10 cellular contexts compared by ENCODE assay signal in genomic region chr2:74836675-74837401, GRCh38. TPM values are rescaled to one million over a fixed set of nuclear protein-coding genes. Genes with fewer than 3 reads are reported as not detected.
DNase-seq lines count a peak whose midpoint lies in the region; ATAC-seq, FAIRE-seq and TF ChIP-seq lines count a peak whose summit lies in the region.
"Had no signal": no experiment of that assay in that cellular context is flagged by ENCODE, and none has a peak within 500 bp of the region (broad histone marks: within the 10 kb centered on the region; RNA-seq: fewer than 3 reads in every experiment).

No MANE protein-coding gene starts in this region.

- H3K27me3 Mint-ChIP-seq in CD14-positive monocyte (ENCODE audit: low read depth in 3 of 3) (no peaks in the 10 kb centered on the region), astrocyte (ENCODE audit: low read depth, unreplicated experiment) (no peaks in the 10 kb centered on the region)
- H3K27me3 Mint-ChIP-seq in naive thymus-derived CD8-positive, alpha-beta T cell: no peaks in the 10 kb centered on the region

- H3K4me2 ChIP-seq in astrocyte (ENCODE audit: low read length): peak overlapping the region; percentile 98

- FAIRE-seq in astrocyte (lab: Jason Lieb, UNC): no peak
- FAIRE-seq: HTR-8/SVneo, pancreas had no signal

- H3K27ac Mint-ChIP-seq in CD14-positive monocyte (peak overlapping the region; percentile 95 to 98 (median 97)), astrocyte (ENCODE audit: unreplicated experiment) (no peak overlapping the region)
- peak overlapping the region in 9 of 10 donors; percentile 2 to 92 (median 76) for H3K27ac Mint-ChIP-seq in naive thymus-derived CD8-positive, alpha-beta T cell

- H3K36me3 ChIP-seq in astrocyte (ENCODE audit: insufficient read depth, low read length) (no peaks in the 10 kb centered on the region), adrenal gland (replicated peaks in 1 of 2) (no peaks in the 10 kb centered on the region)
- H3K36me3 ChIP-seq: pancreas had no signal

- H3K36me3 Mint-ChIP-seq in CD14-positive monocyte (peaks cover 26 to 27% of the 10 kb centered on the region in 2 donors), astrocyte (ENCODE audit: low read depth, unreplicated experiment) (peaks cover 4% of the 10 kb centered on the region)
- H3K36me3 Mint-ChIP-seq in naive thymus-derived CD8-positive, alpha-beta T cell: no peaks in the 10 kb centered on the region

- H3K4me3 ChIP-seq in HL-60 (replicated peaks; ENCODE audit: insufficient read depth, low read length) (peak overlapping the region; percentile 71), astrocyte (ENCODE audit: insufficient read depth, low read depth, low read length) (no peak overlapping the region), adrenal gland (no peak overlapping the region)

- H3K4me1 ChIP-seq in astrocyte (ENCODE audit: insufficient read depth, low read length): peaks cover 13% of the 10 kb centered on the region
- H3K4me1 ChIP-seq in adrenal gland (replicated peaks in 1 of 2): peaks cover 6 to 10% of the 10 kb centered on the region in 2 donors

- peaks cover 0 to 4% (median 0%) of the 10 kb centered on the region in 7 donors for H3K9me3 Mint-ChIP-seq in CD14-positive monocyte
- H3K9me3 Mint-ChIP-seq in astrocyte (ENCODE audit: unreplicated experiment): no peaks in the 10 kb centered on the region
- no peaks in the 10 kb centered on the region for H3K9me3 Mint-ChIP-seq in naive thymus-derived CD8-positive, alpha-beta T cell

- H3K79me2 ChIP-seq in astrocyte (ENCODE audit: insufficient read depth, low read length): peaks cover 33% of the 10 kb centered on the region

- H3K4me3 Mint-ChIP-seq in CD14-positive monocyte (peak overlapping the region; percentile 98 to 99), astrocyte (ENCODE audit: unreplicated experiment) (peak overlapping the region; percentile 98)
- H3K4me3 Mint-ChIP-seq in naive thymus-derived CD8-positive, alpha-beta T cell: peak overlapping the region in 8 of 10 donors; percentile 79 to 96 (median 92)

- H3K9ac ChIP-seq in astrocyte (ENCODE audit: low read length): no peak overlapping the region

- intact Hi-C loops in CD14-positive monocyte (cut with micrococcal nuclease): loop anchor here (5.0 kb wide), 2 partner anchors 35 to 120 kb away; no protein-coding TSS in a partner anchor
- intact Hi-C loops in adrenal gland (cut with DNase I): loop anchor here in 1 of 2 donors (5.0 kb wide), 1 partner anchor 35 kb away; no protein-coding TSS in a partner anchor

- POLR2A ChIA-PET in naive thymus-derived CD8-positive, alpha-beta T cell (lab: Charles Lee): interaction anchor here (0.7 to 5.1 kb wide), 3 partner anchors 12 to 121 kb away, joined by 3 to 48 read pairs (median 4); no protein-coding TSS in a partner anchor

- TF ChIP-seq POLR2A in adrenal gland (IDR thresholded peaks at IDR 0.05): no peak

- H2AFZ ChIP-seq in astrocyte (ENCODE audit: low read depth, low read length): no peak overlapping the region

- H3K9me3 ChIP-seq in astrocyte (ENCODE audit: insufficient read depth, low read depth, low read length) (no peaks in the 10 kb centered on the region), adrenal gland (replicated peaks in 1 of 3) (no peaks in the 10 kb centered on the region)
- H3K9me3 ChIP-seq: pancreas had no signal

- DNase-seq in CD14-positive monocyte (ENCODE audit: low spot score) (no peak), HL-60 (ENCODE audit: low read depth in 1 of 2, low spot score in 1 of 2) (no peak), astrocyte (ENCODE audit: low read depth) (no peak), adrenal gland (no peak), NCI-H1930 (lab: John Stamatoyannopoulos, UW) (no peak)
- no peak for DNase-seq in naive thymus-derived CD8-positive, alpha-beta T cell
- DNase-seq: pancreas had no signal

- H3K27ac ChIP-seq in HL-60 (replicated peaks): no peak overlapping the region
- H3K27ac ChIP-seq in astrocyte (ENCODE audit: low read depth, low read length): no peak overlapping the region
- no peak overlapping the region for H3K27ac ChIP-seq in adrenal gland

- TF ChIP-seq CTCF in CD14-positive monocyte (IDR thresholded peaks at IDR 0.05) (peak; percentile 57), HL-60 (IDR thresholded peaks at IDR 0.05; ENCODE audit: insufficient read depth, low read length) (no peak), astrocyte (IDR thresholded peaks at IDR 0.05; ENCODE audit: insufficient read depth, low read depth, low read length) (no peak), adrenal gland (IDR thresholded peaks at IDR 0.05) (peak in 1 of 6 experiments; percentile 1)

- H4K20me1 ChIP-seq in astrocyte (ENCODE audit: insufficient read depth, low read length): peaks cover 14% of the 10 kb centered on the region

- H3K4me1 Mint-ChIP-seq in CD14-positive monocyte: peaks cover 69% of the 10 kb centered on the region
- peaks cover 18% of the 10 kb centered on the region for H3K4me1 Mint-ChIP-seq in astrocyte (ENCODE audit: low read depth, unreplicated experiment)
- H3K4me1 Mint-ChIP-seq in naive thymus-derived CD8-positive, alpha-beta T cell: peaks cover 40 to 65% (median 57%) of the 10 kb centered on the region in 4 donors

- no peak for ATAC-seq in naive thymus-derived CD8-positive, alpha-beta T cell
- ATAC-seq in GM21576 (IDR thresholded peaks at IDR 0.05; ENCODE audit: unreplicated experiment): no peak
- ATAC-seq in HG02981 (IDR thresholded peaks at IDR 0.05; ENCODE audit: unreplicated experiment): no peak

- WGBS in adrenal gland, 4 donors: 63 to 78% (median 71%) methylated on average over 8 to 9 of the region's 9 CpGs

- no peaks in the 10 kb centered on the region for H3K27me3 ChIP-seq in HL-60 (ENCODE audit: insufficient read depth, poor library complexity, severe bottlenecking)
- H3K27me3 ChIP-seq in astrocyte (ENCODE audit: insufficient read depth, low read length): no peaks in the 10 kb centered on the region
- peaks cover 10% of the 10 kb centered on the region for H3K27me3 ChIP-seq in adrenal gland
- H3K27me3 ChIP-seq: pancreas had no signal

RNA-seq across cellular contexts. Expression of gene HK2, which starts 2.9 kb away (rescaled TPM):
- polyA plus RNA-seq in CD14-positive monocyte (10 to 100 TPM; 20.3 to 29.8 TPM), adrenal gland (1 to 10 TPM; 1.5 to 5.9 (median 2.2) TPM)
- total RNA-seq in astrocyte (46.2 and 46.7 TPM in 2 replicates), adrenal gland (10 to 100 TPM in 2 of 8 donors, 1 to 10 TPM in 6; 1.2 to 11.7 (median 5.0) TPM)
- total RNA-seq in naive thymus-derived CD8-positive, alpha-beta T cell: 1 to 10 TPM; 7.2 to 7.3 TPM
- 1 to 10 TPM; 1.2 to 5.7 (median 1.7) TPM for polyA plus RNA-seq in naive thymus-derived CD8-positive, alpha-beta T cell
